ENCODE assay signal across 2 cellular contexts in the genomic region with DNA sequence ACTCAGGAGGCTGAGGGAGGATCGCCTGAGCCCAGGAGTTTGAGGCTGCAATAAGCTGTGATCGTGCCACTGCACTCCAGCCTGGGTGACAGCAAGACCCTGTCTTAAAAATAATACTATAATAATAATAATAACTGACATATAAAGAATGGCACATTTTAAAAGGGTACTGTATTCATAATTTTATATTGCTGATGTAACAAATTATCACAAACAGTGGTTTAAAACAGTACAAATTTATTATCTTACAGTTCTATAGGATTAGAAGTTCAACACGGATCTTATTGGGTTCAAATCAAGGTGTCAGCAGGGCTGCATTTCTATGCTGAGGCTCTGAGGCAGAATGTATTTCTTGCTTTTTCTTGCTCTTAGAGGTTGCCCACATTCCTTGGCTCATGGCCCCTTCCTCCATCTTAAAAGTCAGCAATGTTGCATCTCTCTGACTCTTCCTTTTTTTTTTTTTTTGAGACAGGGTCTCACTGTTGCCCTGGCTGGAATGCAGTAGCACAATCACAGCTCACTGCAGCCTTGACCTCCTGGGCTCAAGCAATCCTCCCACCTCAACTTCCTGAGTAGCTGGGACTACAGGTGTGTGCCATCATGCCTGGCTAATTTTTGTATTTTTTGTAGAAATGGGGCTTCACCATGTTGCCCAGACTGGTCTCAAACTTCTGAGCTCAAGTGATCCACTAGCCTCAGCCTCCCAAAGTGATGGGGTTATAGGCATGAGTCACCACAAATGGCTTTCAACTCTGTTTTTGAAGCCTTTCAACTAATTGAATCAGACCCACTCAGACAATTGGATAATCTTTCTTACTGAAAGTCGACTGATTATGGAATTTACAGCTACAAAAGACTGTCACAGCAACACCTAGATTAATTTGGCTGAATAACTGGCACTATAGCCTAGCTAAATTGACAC.
TF ChIP-seq lines count a peak whose summit lies in the region.

No MANE protein-coding gene starts in this region.

TF ChIP-seq in HepG2, 621 proteins besides CTCF, POLR2A, EP300 and RAD21:
- TF ChIP-seq, protein P1, sequence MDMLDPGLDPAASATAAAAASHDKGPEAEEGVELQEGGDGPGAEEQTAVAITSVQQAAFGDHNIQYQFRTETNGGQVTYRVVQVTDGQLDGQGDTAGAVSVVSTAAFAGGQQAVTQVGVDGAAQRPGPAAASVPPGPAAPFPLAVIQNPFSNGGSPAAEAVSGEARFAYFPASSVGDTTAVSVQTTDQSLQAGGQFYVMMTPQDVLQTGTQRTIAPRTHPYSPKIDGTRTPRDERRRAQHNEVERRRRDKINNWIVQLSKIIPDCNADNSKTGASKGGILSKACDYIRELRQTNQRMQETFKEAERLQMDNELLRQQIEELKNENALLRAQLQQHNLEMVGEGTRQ (IDR thresholded peaks at IDR 0.05; ENCODE audit: low read depth, low read length), result no peak
- TF ChIP-seq, protein P1 (CRISPR knock-in tag; IDR thresholded peaks at IDR 0.05; ENCODE audit: borderline replicate concordance), result no peak
- TF ChIP-seq ZNF672 (CRISPR knock-in tag; IDR thresholded peaks at IDR 0.05) (no peak), GFI1 (CRISPR knock-in tag; IDR thresholded peaks at IDR 0.05; ENCODE audit: borderline replicate concordance) (peak; percentile 53; the same call in 1 of the 2 replicates), TBX3 (IDR thresholded peaks at IDR 0.05; ENCODE audit: borderline replicate concordance) (peak; percentile 32; the same call in 1 of the 2 replicates), PAWR (CRISPR knock-in tag; IDR thresholded peaks at IDR 0.05; ENCODE audit: borderline replicate concordance) (no peak), MAFF (IDR thresholded peaks at IDR 0.05; ENCODE audit: low read depth, low read length) (peak; percentile 10; the same call in 1 of the 2 replicates), ZNF543 (CRISPR knock-in tag; IDR thresholded peaks at IDR 0.05) (peak; percentile 72; the same call in 1 of the 2 replicates), ZMYM3 (CRISPR knock-in tag; IDR thresholded peaks at IDR 0.05) (0 out of 2 replicates have a peak, but pooled peaks have one; percentile 28), MAFK (conservative IDR thresholded peaks at IDR 0.05 in 1 of 2, IDR thresholded peaks at IDR 0.05 in 1 of 2; ENCODE audit: low read length in 2 of 2) (peak; percentile 50 to 77; a peak in 3 of 4 replicates), TEAD3 (CRISPR knock-in tag; optimal IDR thresholded peaks at IDR 0.05; ENCODE audit: borderline replicate concordance) (peak; percentile 49)
- TF ChIP-seq, protein P2, sequence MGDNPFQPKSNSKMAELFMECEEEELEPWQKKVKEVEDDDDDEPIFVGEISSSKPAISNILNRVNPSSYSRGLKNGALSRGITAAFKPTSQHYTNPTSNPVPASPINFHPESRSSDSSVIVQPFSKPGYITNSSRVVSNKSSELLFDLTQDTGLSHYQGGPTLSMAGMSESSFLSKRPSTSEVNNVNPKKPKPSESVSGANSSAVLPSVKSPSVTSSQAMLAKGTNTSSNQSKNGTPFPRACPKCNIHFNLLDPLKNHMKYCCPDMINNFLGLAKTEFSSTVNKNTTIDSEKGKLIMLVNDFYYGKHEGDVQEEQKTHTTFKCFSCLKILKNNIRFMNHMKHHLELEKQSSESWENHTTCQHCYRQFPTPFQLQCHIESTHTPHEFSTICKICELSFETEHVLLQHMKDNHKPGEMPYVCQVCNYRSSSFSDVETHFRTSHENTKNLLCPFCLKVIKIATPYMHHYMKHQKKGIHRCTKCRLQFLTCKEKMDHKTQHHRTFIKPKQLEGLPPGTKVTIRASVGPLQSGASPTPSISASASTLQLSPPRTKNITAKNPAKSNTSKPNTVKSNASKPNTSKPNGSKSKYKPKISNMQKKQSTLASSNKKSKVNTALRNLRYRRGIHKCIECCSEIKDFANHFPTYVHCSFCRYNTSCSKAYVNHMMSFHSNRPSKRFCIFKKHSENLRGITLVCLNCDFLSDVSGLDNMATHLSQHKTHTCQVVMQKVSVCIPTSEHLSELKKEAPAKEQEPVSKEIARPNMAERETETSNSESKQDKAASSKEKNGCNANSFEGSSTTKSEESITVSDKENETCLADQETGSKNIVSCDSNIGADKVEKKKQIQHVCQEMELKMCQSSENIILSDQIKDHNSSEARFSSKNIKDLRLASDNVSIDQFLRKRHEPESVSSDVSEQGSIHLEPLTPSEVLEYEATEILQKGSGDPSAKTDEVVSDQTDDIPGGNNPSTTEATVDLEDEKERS (CRISPR knock-in tag; IDR thresholded peaks at IDR 0.05), result peak; percentile 90; the same call in 1 of the 2 replicates

TF ChIP-seq in K562, 482 proteins besides CTCF, POLR2A, EP300 and RAD21:
- peak; percentile 48 for TF ChIP-seq MAFG (tag; conservative IDR thresholded peaks at IDR 0.05)
- TF ChIP-seq NEUROD1 (IDR thresholded peaks at IDR 0.05; ENCODE audit: borderline replicate concordance, low read depth, low read length, partially characterized antibody), result no peak
- no peak for TF ChIP-seq CAMTA2 (CRISPR knock-in tag; conservative IDR thresholded peaks at IDR 0.05)
- peak; percentile 85 for TF ChIP-seq ZNF316 (IDR thresholded peaks at IDR 0.05)
- TF ChIP-seq C11orf30 (IDR thresholded peaks at IDR 0.05; ENCODE audit: low read depth), result peak; percentile 72
- TF ChIP-seq, protein P3, sequence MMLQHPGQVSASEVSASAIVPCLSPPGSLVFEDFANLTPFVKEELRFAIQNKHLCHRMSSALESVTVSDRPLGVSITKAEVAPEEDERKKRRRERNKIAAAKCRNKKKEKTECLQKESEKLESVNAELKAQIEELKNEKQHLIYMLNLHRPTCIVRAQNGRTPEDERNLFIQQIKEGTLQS (IDR thresholded peaks at IDR 0.05), result peak; percentile 52
- TF ChIP-seq, protein P3 (CRISPR knock-in tag; conservative IDR thresholded peaks at IDR 0.05), result no peak
- TF ChIP-seq RBM25 (IDR thresholded peaks at IDR 0.05; ENCODE audit: low read depth, low read length, severe bottlenecking), result peak; percentile 18
